In genomic region chr6:159863341-159863740, GRCh38 we compare ENCODE assay signal across 9 cellular contexts. TPM values are rescaled to one million over a fixed set of nuclear protein-coding genes. Genes with fewer than 3 reads are reported as not detected.
A peak's percentile ranks its signal among the peaks of the same experiment; 100 is the strongest.
DNase-seq lines count a peak whose midpoint lies in the region; ATAC-seq, FAIRE-seq and TF ChIP-seq lines count a peak whose summit lies in the region.
"Not testable (repeated sequence)": the region's sequence is repeated elsewhere in the genome, so short reads cannot be mapped to it uniquely, and the experiment has no call there.
"Had no signal": no experiment of that assay in that cellular context is flagged by ENCODE, and none has a peak within 500 bp of the region (broad histone marks: within the 10 kb centered on the region; RNA-seq: fewer than 3 reads in every experiment).

No MANE protein-coding gene starts in this region.

- H3K79me2 ChIP-seq in neural progenitor cell (ENCODE audit: low read depth): not testable (repeated sequence)

- H3K36me3 ChIP-seq in SK-N-MC (ENCODE audit: insufficient read depth, low read length); body of pancreas (replicated peaks in 1 of 2; ENCODE audit: insufficient read depth in 1 of 2, low read depth in 2 of 2); cardiac muscle cell; neural progenitor cell: not testable (repeated sequence)

- not testable (repeated sequence) for FAIRE-seq in urothelium cell line (lab: Jason Lieb, UNC)

- WGBS in body of pancreas, 2 donors: 21 to 22% methylated on average over 5 of the region's 5 CpGs

- TF ChIP-seq POLR2A in body of pancreas (IDR thresholded peaks at IDR 0.05): not testable (repeated sequence)

- H3K36me3 Mint-ChIP-seq in neural progenitor cell: not testable (repeated sequence)

- ATAC-seq in HG02884 (IDR thresholded peaks at IDR 0.05; ENCODE audit: unreplicated experiment) (peak; percentile 47), body of pancreas (peak; percentile 79)

- peak overlapping the region; percentile 46 for H2AFZ ChIP-seq in neural progenitor cell (replicated peaks)

- H3K4me2 ChIP-seq in neural progenitor cell: not testable (repeated sequence)

- not testable (repeated sequence) for H3K9me3 ChIP-seq in SK-N-MC (ENCODE audit: low read depth, low read length); body of pancreas; cardiac muscle cell (ENCODE audit: low read depth); neural progenitor cell (ENCODE audit: low read depth)

- H4K20me1 ChIP-seq in neural progenitor cell (ENCODE audit: low read depth): not testable (repeated sequence)

- not testable (repeated sequence) for H3K4me3 Mint-ChIP-seq in neural progenitor cell

- not testable (repeated sequence) for H3K4me3 ChIP-seq in SK-N-MC, body of pancreas, cardiac muscle cell, neural progenitor cell

- not testable (repeated sequence) for H3K9me3 Mint-ChIP-seq in neural progenitor cell

- TF ChIP-seq CTCF in body of pancreas (IDR thresholded peaks at IDR 0.05) (peak; percentile 27 to 80 (median 67)), cardiac muscle cell (IDR thresholded peaks at IDR 0.05; ENCODE audit: low read depth, low read length) (peak; percentile 50), neural progenitor cell (IDR thresholded peaks at IDR 0.05) (peak; percentile 68)

- not testable (repeated sequence) for H3K4me1 Mint-ChIP-seq in neural progenitor cell

- not testable (repeated sequence) for H3K4me1 ChIP-seq in body of pancreas; cardiac muscle cell (ENCODE audit: low read depth); neural progenitor cell

- intact Hi-C loops in body of pancreas (cut with DNase I): loop anchor here (10.0 kb wide), 1 partner anchor 591 kb away; no protein-coding TSS in a partner anchor

- DNase-seq in Daoy (ENCODE audit: low read depth) (peak; percentile 63), NCI-H2107 (lab: John Stamatoyannopoulos, UW) (peak; percentile 59), SK-N-MC (ENCODE audit: low read depth, low spot score) (peak; percentile 42), body of pancreas (peak; percentile 54 to 69 (median 57)), cardiac muscle cell (ENCODE audit: low read depth in 1 of 2, low spot score in 1 of 2) (peak; percentile 66 to 82), neural progenitor cell (ENCODE audit: low spot score) (peak; percentile 66), urothelium cell line (ENCODE audit: low spot score) (peak; percentile 61)

- not testable (repeated sequence) for H3K27me3 ChIP-seq in body of pancreas, cardiac muscle cell, neural progenitor cell

- H3K27ac Mint-ChIP-seq in neural progenitor cell: not testable (repeated sequence)

- H3K27me3 Mint-ChIP-seq in neural progenitor cell (ENCODE audit: insufficient read depth, low read depth): not testable (repeated sequence)

- not testable (repeated sequence) for H3K27ac ChIP-seq in SK-N-MC, body of pancreas, cardiac muscle cell, neural progenitor cell

- not testable (repeated sequence) for H3K9ac ChIP-seq in SK-N-MC (ENCODE audit: insufficient read length); neural progenitor cell

- H3F3A ChIP-seq in neural progenitor cell (ENCODE audit: low read depth): not testable (repeated sequence)

RNA-seq across cellular contexts. Expression of gene MAS1, which starts 27.4 kb away (rescaled TPM):
- total RNA-seq in Daoy (2014; rRNA removed; shearing (Covaris generic)): not detected in 2 replicates
- total RNA-seq in body of pancreas: not detected
- total RNA-seq in cardiac muscle cell: not detected in 2 replicates
- polyA plus RNA-seq in cardiac muscle cell: not detected in 2 replicates
- not detected in 2 replicates for total RNA-seq in neural progenitor cell (ENCODE audit: low replicate concordance)
- total RNA-seq: activated CD4-positive, alpha-beta memory T cell treated with anti-CD3 and anti-CD28 coated beads for 36 hours had no signal
